10 cellular contexts compared by ENCODE assay signal in the genomic region with DNA sequence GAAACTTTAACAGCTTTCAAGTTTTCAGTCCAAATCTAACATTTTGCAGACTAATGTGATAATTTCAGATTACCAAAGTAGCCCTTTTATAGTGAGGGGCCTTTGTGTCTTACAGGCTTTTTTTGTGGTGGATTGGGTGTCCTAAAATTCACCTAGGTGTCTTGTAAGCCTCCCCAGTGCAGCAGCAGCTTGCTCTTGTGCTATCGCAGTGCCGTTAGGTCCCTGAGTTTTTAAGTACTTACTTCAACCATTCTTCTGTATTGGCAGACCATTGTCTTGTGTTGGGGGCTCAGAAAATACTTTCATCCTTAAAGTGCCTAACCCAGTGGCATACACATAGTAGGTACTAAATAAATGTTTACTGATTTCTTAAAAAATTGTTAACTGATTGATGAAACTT. TPM values are rescaled to one million over a fixed set of nuclear protein-coding genes. Genes with fewer than 3 reads are reported as not detected.
DNase-seq lines count a peak whose midpoint lies in the region; ATAC-seq and TF ChIP-seq lines count a peak whose summit lies in the region.
"Had no signal": no experiment of that assay in that cellular context is flagged by ENCODE, and none has a peak within 500 bp of the region (broad histone marks: within the 10 kb centered on the region; RNA-seq: fewer than 3 reads in every experiment).

No MANE protein-coding gene starts in this region.

- intact Hi-C loops in activated CD8-positive, alpha-beta T cell treated with anti-CD3 and anti-CD28 coated beads for 36 hours (cut with micrococcal nuclease): no loop called here
- intact Hi-C loops in left lung (cut with DNase I): no loop called here

- H3K4me3 ChIP-seq in hepatocyte (no peak overlapping the region), suprapubic skin (peak overlapping the region; percentile 96), left lung (peak overlapping the region in 1 of 2 donors; percentile 92)

- no peak overlapping the region for H3K27ac Mint-ChIP-seq in activated CD8-positive, alpha-beta T cell treated with anti-CD3 and anti-CD28 coated beads for 36 hours
- H3K27ac Mint-ChIP-seq in activated CD8-positive, alpha-beta T cell treated with anti-CD3 and anti-CD28 coated beads, Interleukin-2, amount 10 ng/mL, durations not matched to agents 7 days and 5 days: no peak overlapping the region
- no peak overlapping the region for H3K27ac Mint-ChIP-seq in activated CD4-positive, alpha-beta memory T cell treated with anti-CD3 and anti-CD28 coated beads, Interleukin-2, amount 10 ng/mL, durations not matched to agents 7 days and 5 days
- no peak overlapping the region for H3K27ac Mint-ChIP-seq in glutamatergic neuron (ENCODE audit: unreplicated experiment)

- POLR2A ChIA-PET in activated CD8-positive, alpha-beta T cell treated with anti-CD3 and anti-CD28 coated beads for 36 hours (lab: Charles Lee): interaction anchor here (0.7 kb wide), 1 partner anchor 22 kb away, joined by 4 read pairs; no protein-coding TSS in a partner anchor
- POLR2A ChIA-PET in activated CD8-positive, alpha-beta T cell treated with anti-CD3 and anti-CD28 coated beads, Interleukin-2, amount 10 ng/mL, durations not matched to agents 7 days and 5 days (lab: Charles Lee): interaction anchor here (1.3 kb wide), 1 partner anchor 8 kb away, joined by 4 read pairs; no protein-coding TSS in a partner anchor
- POLR2A ChIA-PET in activated CD4-positive, alpha-beta memory T cell treated with anti-CD3 and anti-CD28 coated beads, Interleukin-2, amount 10 ng/mL, durations not matched to agents 7 days and 5 days (lab: Charles Lee): no interaction called here

- ATAC-seq in activated CD8-positive, alpha-beta T cell treated with anti-CD3 and anti-CD28 coated beads for 36 hours: no peak
- ATAC-seq in activated CD8-positive, alpha-beta T cell treated with anti-CD3 and anti-CD28 coated beads, Interleukin-2, amount 10 ng/mL, durations not matched to agents 7 days and 5 days: no peak
- ATAC-seq in left lung: no peak

- peak overlapping the region; percentile 82 for H3K4me2 ChIP-seq in hepatocyte

- H4K20me1 ChIP-seq in hepatocyte (ENCODE audit: insufficient read depth, poor library complexity, severe bottlenecking): peaks cover 26% of the 10 kb centered on the region

- H3K79me2 ChIP-seq in hepatocyte: peaks cover 66% of the 10 kb centered on the region

- H3K9me3 Mint-ChIP-seq in activated CD8-positive, alpha-beta T cell treated with anti-CD3 and anti-CD28 coated beads for 36 hours: no peaks in the 10 kb centered on the region
- H3K9me3 Mint-ChIP-seq in activated CD8-positive, alpha-beta T cell treated with anti-CD3 and anti-CD28 coated beads, Interleukin-2, amount 10 ng/mL, durations not matched to agents 7 days and 5 days (ENCODE audit: insufficient read depth): no peaks in the 10 kb centered on the region
- no peaks in the 10 kb centered on the region for H3K9me3 Mint-ChIP-seq in activated CD4-positive, alpha-beta memory T cell treated with anti-CD3 and anti-CD28 coated beads, Interleukin-2, amount 10 ng/mL, durations not matched to agents 7 days and 5 days
- H3K9me3 Mint-ChIP-seq in glutamatergic neuron (ENCODE audit: unreplicated experiment): peaks cover 5% of the 10 kb centered on the region

- no peak overlapping the region for H2AFZ ChIP-seq in hepatocyte

- peaks cover 4% of the 10 kb centered on the region for H3K36me3 Mint-ChIP-seq in activated CD8-positive, alpha-beta T cell treated with anti-CD3 and anti-CD28 coated beads for 36 hours (ENCODE audit: low read depth)
- H3K36me3 Mint-ChIP-seq in activated CD8-positive, alpha-beta T cell treated with anti-CD3 and anti-CD28 coated beads, Interleukin-2, amount 10 ng/mL, durations not matched to agents 7 days and 5 days (ENCODE audit: low read depth): peaks cover 13% of the 10 kb centered on the region
- peaks cover 5% of the 10 kb centered on the region for H3K36me3 Mint-ChIP-seq in activated CD4-positive, alpha-beta memory T cell treated with anti-CD3 and anti-CD28 coated beads, Interleukin-2, amount 10 ng/mL, durations not matched to agents 7 days and 5 days (ENCODE audit: low read depth)
- no peaks in the 10 kb centered on the region for H3K36me3 Mint-ChIP-seq in glutamatergic neuron (ENCODE audit: unreplicated experiment)

- no peaks in the 10 kb centered on the region for H3K9me2 ChIP-seq in hepatocyte (replicated peaks; ENCODE audit: insufficient read depth)

- H3K27me3 ChIP-seq in hepatocyte: no peaks in the 10 kb centered on the region
- no peaks in the 10 kb centered on the region for H3K27me3 ChIP-seq in suprapubic skin
- H3K27me3 ChIP-seq in left lung: peaks cover 0 to 10% of the 10 kb centered on the region in 2 donors

- H3K36me3 ChIP-seq in hepatocyte (replicated peaks; ENCODE audit: insufficient read depth, low read depth) (no peaks in the 10 kb centered on the region), suprapubic skin (no peaks in the 10 kb centered on the region), left lung (no peaks in the 10 kb centered on the region)

- H3K4me1 ChIP-seq in hepatocyte (ENCODE audit: insufficient read depth): peaks cover 16% of the 10 kb centered on the region
- H3K4me1 ChIP-seq in suprapubic skin: peaks cover 47% of the 10 kb centered on the region
- H3K4me1 ChIP-seq in left lung: peaks cover 4 to 57% of the 10 kb centered on the region in 2 donors

- no peaks in the 10 kb centered on the region for H3K9me3 ChIP-seq in hepatocyte (ENCODE audit: low read depth)
- no peaks in the 10 kb centered on the region for H3K9me3 ChIP-seq in suprapubic skin
- H3K9me3 ChIP-seq in left lung: no peaks in the 10 kb centered on the region

- peaks cover 58% of the 10 kb centered on the region for H3K4me1 Mint-ChIP-seq in activated CD8-positive, alpha-beta T cell treated with anti-CD3 and anti-CD28 coated beads for 36 hours (ENCODE audit: low read depth)
- H3K4me1 Mint-ChIP-seq in activated CD8-positive, alpha-beta T cell treated with anti-CD3 and anti-CD28 coated beads, Interleukin-2, amount 10 ng/mL, durations not matched to agents 7 days and 5 days (ENCODE audit: low read depth): peaks cover 63% of the 10 kb centered on the region
- peaks cover 66% of the 10 kb centered on the region for H3K4me1 Mint-ChIP-seq in activated CD4-positive, alpha-beta memory T cell treated with anti-CD3 and anti-CD28 coated beads, Interleukin-2, amount 10 ng/mL, durations not matched to agents 7 days and 5 days
- peaks cover 5% of the 10 kb centered on the region for H3K4me1 Mint-ChIP-seq in glutamatergic neuron (ENCODE audit: low read depth, unreplicated experiment)

- peak overlapping the region; percentile 96 for H3K4me3 Mint-ChIP-seq in activated CD8-positive, alpha-beta T cell treated with anti-CD3 and anti-CD28 coated beads for 36 hours
- no peak overlapping the region for H3K4me3 Mint-ChIP-seq in activated CD8-positive, alpha-beta T cell treated with anti-CD3 and anti-CD28 coated beads, Interleukin-2, amount 10 ng/mL, durations not matched to agents 7 days and 5 days
- H3K4me3 Mint-ChIP-seq in activated CD4-positive, alpha-beta memory T cell treated with anti-CD3 and anti-CD28 coated beads, Interleukin-2, amount 10 ng/mL, durations not matched to agents 7 days and 5 days: peak overlapping the region; percentile 96
- no peak overlapping the region for H3K4me3 Mint-ChIP-seq in glutamatergic neuron (ENCODE audit: unreplicated experiment)

- TF ChIP-seq EP300 in suprapubic skin (IDR thresholded peaks at IDR 0.05): no peak

- no peak for DNase-seq in activated CD8-positive, alpha-beta T cell treated with anti-CD3 and anti-CD28 coated beads for 36 hours
- no peak for DNase-seq in activated CD8-positive, alpha-beta T cell treated with anti-CD3 and anti-CD28 coated beads, Interleukin-2, amount 10 ng/mL, durations not matched to agents 7 days and 5 days
- no peak for DNase-seq in activated CD4-positive, alpha-beta memory T cell treated with anti-CD3 and anti-CD28 coated beads, Interleukin-2, amount 10 ng/mL, durations not matched to agents 7 days and 5 days
- DNase-seq in hepatocyte (ENCODE audit: low spot score) (no peak), suprapubic skin (ENCODE audit: low spot score in 2 of 2) (no peak), left lung (no peak), COLO829 (ENCODE audit: low spot score) (no peak), glutamatergic neuron (no peak)
- DNase-seq: activated gamma-delta T cell treated with Interleukin-2 at 50 U/mL for 16 hours, NCI-H2029 treated with DMSO at 0.1 percent for 48 hours had no signal

- no peaks in the 10 kb centered on the region for H3K27me3 Mint-ChIP-seq in activated CD8-positive, alpha-beta T cell treated with anti-CD3 and anti-CD28 coated beads for 36 hours
- H3K27me3 Mint-ChIP-seq in activated CD8-positive, alpha-beta T cell treated with anti-CD3 and anti-CD28 coated beads, Interleukin-2, amount 10 ng/mL, durations not matched to agents 7 days and 5 days (ENCODE audit: low read depth): peaks cover 4% of the 10 kb centered on the region
- H3K27me3 Mint-ChIP-seq in activated CD4-positive, alpha-beta memory T cell treated with anti-CD3 and anti-CD28 coated beads, Interleukin-2, amount 10 ng/mL, durations not matched to agents 7 days and 5 days: no peaks in the 10 kb centered on the region
- H3K27me3 Mint-ChIP-seq in glutamatergic neuron (ENCODE audit: unreplicated experiment): peaks cover 12% of the 10 kb centered on the region

- CTCF ChIA-PET in activated CD8-positive, alpha-beta T cell treated with anti-CD3 and anti-CD28 coated beads for 36 hours (lab: Charles Lee): interaction anchor here (0.7 kb wide), 1 partner anchor 24 kb away, joined by 3 read pairs; no protein-coding TSS in a partner anchor
- CTCF ChIA-PET in activated CD8-positive, alpha-beta T cell treated with anti-CD3 and anti-CD28 coated beads, Interleukin-2, amount 10 ng/mL, durations not matched to agents 7 days and 5 days (lab: Charles Lee): interaction anchor here (0.9 to 1.8 kb wide), 2 partner anchors 9 to 61 kb away, joined by 4 to 6 read pairs; no protein-coding TSS in a partner anchor
- CTCF ChIA-PET in activated CD4-positive, alpha-beta memory T cell treated with anti-CD3 and anti-CD28 coated beads, Interleukin-2, amount 10 ng/mL, durations not matched to agents 7 days and 5 days (lab: Charles Lee): no interaction called here

- no peak for TF ChIP-seq POLR2A in suprapubic skin (IDR thresholded peaks at IDR 0.05)

- H3K27ac ChIP-seq in hepatocyte (peak overlapping the region; percentile 94), suprapubic skin (no peak overlapping the region), left lung (no peak overlapping the region)

- 81% methylated on average over 2 of the region's 2 CpGs for WGBS in hepatocyte (ENCODE audit: low lambda C conversion rate, missing lambda C conversion rate)
- 90% methylated on average over 2 of the region's 2 CpGs for WGBS in suprapubic skin

- TF ChIP-seq CTCF in activated CD8-positive, alpha-beta T cell treated with anti-CD3 and anti-CD28 coated beads for 36 hours (IDR thresholded peaks at IDR 0.05): no peak
- TF ChIP-seq CTCF in hepatocyte (IDR thresholded peaks at IDR 0.05; ENCODE audit: poor library complexity) (no peak), suprapubic skin (IDR thresholded peaks at IDR 0.05) (no peak), left lung (IDR thresholded peaks at IDR 0.05) (no peak), glutamatergic neuron (IDR thresholded peaks at IDR 0.05; ENCODE audit: partially characterized antibody, unreplicated experiment) (no peak)

RNA-seq across cellular contexts. Expression of a gene that starts 2.1 kb away (rescaled TPM):
- 10 to 100 TPM; 23.2 to 24.4 TPM for total RNA-seq in activated CD8-positive, alpha-beta T cell treated with anti-CD3 and anti-CD28 coated beads for 36 hours
- total RNA-seq in activated CD8-positive, alpha-beta T cell treated with anti-CD3 and anti-CD28 coated beads, Interleukin-2, amount 10 ng/mL, durations not matched to agents 7 days and 5 days: 10 to 100 TPM; 12.6 to 12.8 TPM
- 10 to 100 TPM; 24.4 to 25.1 TPM for total RNA-seq in activated CD4-positive, alpha-beta memory T cell treated with anti-CD3 and anti-CD28 coated beads, Interleukin-2, amount 10 ng/mL, durations not matched to agents 7 days and 5 days
- total RNA-seq in hepatocyte: 25.6 and 26.0 TPM in 2 replicates
- polyA plus RNA-seq in hepatocyte: 15.3 and 24.0 TPM in 2 replicates
- total RNA-seq in suprapubic skin: 10 to 100 TPM; 15.3 to 48.5 (median 19.0) TPM
- 10 to 100 TPM; 30.4 to 31.3 TPM for total RNA-seq in left lung
- total RNA-seq in glutamatergic neuron (ENCODE audit: unreplicated experiment): 5.7 TPM

Comparison
In these comparisons a context has a peak if more than half of its experiments do, and no peak if none do; other contexts are left out.
1. H3K4me3 Mint-ChIP-seq: peak in activated CD8-positive, alpha-beta T cell treated with anti-CD3 and anti-CD28 coated beads for 36 hours (single experiment) and activated CD4-positive, alpha-beta memory T cell treated with anti-CD3 and anti-CD28 coated beads, Interleukin-2, amount 10 ng/mL, durations not matched to agents 7 days and 5 days (single experiment); none in activated CD8-positive, alpha-beta T cell treated with anti-CD3 and anti-CD28 coated beads, Interleukin-2, amount 10 ng/mL, durations not matched to agents 7 days and 5 days (single experiment) and glutamatergic neuron (single experiment).